1 cellular context compared by ENCODE assay signal in the genomic region with DNA sequence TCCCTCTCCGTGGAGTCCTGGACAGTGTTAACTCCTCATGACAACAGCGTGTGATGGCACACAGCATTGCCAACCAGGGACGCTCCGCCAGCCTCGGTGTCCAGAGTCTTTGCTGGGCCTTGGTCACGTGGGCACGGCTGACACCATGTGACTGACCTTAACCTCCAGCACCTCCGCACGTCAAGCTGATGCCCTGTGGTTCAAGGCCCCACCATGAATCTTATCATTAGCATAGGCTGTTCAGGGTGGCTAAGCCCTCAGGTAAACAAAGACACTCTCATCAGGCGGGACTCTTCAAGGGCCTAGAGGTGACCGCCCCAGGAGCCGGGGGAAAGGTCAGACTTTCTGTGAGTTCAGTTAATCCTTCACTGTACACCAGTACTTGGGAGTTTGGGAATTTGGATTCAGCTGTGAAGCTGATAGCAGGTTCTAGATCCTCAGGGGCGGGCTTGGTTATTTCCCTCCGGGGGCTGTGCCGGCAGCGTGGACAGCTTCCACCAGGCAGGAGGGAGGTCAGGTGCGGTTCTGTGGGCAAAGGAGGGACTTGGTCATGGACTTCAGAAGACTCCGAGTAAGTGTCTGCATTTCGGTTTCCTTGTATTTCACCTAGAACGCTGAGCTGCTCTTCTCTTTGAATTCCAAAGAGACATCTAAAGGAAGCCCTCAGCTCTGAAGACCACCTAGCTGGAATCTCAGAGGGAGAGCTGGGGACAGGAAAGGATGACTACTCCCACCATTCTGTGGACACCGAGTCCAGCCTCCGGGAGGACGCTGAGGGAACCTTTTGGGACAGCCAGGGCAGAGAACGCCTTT.
TF ChIP-seq lines count a peak whose summit lies in the region.

No MANE protein-coding gene starts in this region.

TF ChIP-seq in HepG2, 621 proteins besides CTCF, POLR2A, EP300 and RAD21 (continued from another document and continues in another):
- no peak for TF ChIP-seq ZNF562 (CRISPR knock-in tag; IDR thresholded peaks at IDR 0.05; ENCODE audit: borderline replicate concordance)
- TF ChIP-seq, protein P1, sequence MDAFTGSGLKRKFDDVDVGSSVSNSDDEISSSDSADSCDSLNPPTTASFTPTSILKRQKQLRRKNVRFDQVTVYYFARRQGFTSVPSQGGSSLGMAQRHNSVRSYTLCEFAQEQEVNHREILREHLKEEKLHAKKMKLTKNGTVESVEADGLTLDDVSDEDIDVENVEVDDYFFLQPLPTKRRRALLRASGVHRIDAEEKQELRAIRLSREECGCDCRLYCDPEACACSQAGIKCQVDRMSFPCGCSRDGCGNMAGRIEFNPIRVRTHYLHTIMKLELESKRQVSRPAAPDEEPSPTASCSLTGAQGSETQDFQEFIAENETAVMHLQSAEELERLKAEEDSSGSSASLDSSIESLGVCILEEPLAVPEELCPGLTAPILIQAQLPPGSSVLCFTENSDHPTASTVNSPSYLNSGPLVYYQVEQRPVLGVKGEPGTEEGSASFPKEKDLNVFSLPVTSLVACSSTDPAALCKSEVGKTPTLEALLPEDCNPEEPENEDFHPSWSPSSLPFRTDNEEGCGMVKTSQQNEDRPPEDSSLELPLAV (CRISPR knock-in tag; conservative IDR thresholded peaks at IDR 0.05; ENCODE audit: low read depth), result no peak
- TF ChIP-seq ZNF547 (CRISPR knock-in tag; IDR thresholded peaks at IDR 0.05), result peak; percentile 86; the same call in 1 of the 2 replicates
- TF ChIP-seq, protein P2, sequence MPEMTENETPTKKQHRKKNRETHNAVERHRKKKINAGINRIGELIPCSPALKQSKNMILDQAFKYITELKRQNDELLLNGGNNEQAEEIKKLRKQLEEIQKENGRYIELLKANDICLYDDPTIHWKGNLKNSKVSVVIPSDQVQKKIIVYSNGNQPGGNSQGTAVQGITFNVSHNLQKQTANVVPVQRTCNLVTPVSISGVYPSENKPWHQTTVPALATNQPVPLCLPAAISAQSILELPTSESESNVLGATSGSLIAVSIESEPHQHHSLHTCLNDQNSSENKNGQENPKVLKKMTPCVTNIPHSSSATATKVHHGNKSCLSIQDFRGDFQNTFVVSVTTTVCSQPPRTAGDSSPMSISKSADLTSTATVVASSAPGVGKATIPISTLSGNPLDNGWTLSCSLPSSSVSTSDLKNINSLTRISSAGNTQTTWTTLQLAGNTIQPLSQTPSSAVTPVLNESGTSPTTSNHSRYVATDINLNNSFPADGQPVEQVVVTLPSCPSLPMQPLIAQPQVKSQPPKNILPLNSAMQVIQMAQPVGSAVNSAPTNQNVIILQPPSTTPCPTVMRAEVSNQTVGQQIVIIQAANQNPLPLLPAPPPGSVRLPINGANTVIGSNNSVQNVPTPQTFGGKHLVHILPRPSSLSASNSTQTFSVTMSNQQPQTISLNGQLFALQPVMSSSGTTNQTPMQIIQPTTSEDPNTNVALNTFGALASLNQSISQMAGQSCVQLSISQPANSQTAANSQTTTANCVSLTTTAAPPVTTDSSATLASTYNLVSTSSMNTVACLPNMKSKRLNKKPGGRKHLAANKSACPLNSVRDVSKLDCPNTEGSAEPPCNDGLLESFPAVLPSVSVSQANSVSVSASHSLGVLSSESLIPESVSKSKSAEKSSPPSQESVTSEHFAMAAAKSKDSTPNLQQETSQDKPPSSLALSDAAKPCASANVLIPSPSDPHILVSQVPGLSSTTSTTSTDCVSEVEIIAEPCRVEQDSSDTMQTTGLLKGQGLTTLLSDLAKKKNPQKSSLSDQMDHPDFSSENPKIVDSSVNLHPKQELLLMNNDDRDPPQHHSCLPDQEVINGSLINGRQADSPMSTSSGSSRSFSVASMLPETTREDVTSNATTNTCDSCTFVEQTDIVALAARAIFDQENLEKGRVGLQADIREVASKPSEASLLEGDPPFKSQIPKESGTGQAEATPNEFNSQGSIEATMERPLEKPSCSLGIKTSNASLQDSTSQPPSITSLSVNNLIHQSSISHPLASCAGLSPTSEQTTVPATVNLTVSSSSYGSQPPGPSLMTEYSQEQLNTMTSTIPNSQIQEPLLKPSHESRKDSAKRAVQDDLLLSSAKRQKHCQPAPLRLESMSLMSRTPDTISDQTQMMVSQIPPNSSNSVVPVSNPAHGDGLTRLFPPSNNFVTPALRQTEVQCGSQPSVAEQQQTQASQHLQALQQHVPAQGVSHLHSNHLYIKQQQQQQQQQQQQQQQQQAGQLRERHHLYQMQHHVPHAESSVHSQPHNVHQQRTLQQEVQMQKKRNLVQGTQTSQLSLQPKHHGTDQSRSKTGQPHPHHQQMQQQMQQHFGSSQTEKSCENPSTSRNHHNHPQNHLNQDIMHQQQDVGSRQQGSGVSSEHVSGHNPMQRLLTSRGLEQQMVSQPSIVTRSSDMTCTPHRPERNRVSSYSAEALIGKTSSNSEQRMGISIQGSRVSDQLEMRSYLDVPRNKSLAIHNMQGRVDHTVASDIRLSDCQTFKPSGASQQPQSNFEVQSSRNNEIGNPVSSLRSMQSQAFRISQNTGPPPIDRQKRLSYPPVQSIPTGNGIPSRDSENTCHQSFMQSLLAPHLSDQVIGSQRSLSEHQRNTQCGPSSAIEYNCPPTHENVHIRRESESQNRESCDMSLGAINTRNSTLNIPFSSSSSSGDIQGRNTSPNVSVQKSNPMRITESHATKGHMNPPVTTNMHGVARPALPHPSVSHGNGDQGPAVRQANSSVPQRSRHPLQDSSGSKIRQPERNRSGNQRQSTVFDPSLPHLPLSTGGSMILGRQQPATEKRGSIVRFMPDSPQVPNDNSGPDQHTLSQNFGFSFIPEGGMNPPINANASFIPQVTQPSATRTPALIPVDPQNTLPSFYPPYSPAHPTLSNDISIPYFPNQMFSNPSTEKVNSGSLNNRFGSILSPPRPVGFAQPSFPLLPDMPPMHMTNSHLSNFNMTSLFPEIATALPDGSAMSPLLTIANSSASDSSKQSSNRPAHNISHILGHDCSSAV (CRISPR knock-in tag; IDR thresholded peaks at IDR 0.05; ENCODE audit: borderline replicate concordance), result 0 out of 2 replicates have a peak, but pooled peaks have one; percentile 61
- peak; percentile 95 for TF ChIP-seq ZNF160 (CRISPR knock-in tag; IDR thresholded peaks at IDR 0.05)
- no peak for TF ChIP-seq ZSCAN12 (CRISPR knock-in tag; IDR thresholded peaks at IDR 0.05)
- no peak; the same call in 1 of the 2 replicates for TF ChIP-seq NFE2L1 (CRISPR knock-in tag; IDR thresholded peaks at IDR 0.05; ENCODE audit: borderline replicate concordance)
- no peak for TF ChIP-seq U2AF2 (IDR thresholded peaks at IDR 0.05; ENCODE audit: low read depth, low read length)
- peak; percentile 99 for TF ChIP-seq NCOA1 (CRISPR knock-in tag; IDR thresholded peaks at IDR 0.05)
- TF ChIP-seq ZNF44 (CRISPR knock-in tag; IDR thresholded peaks at IDR 0.05), result peak; percentile 95; the same call in 1 of the 2 replicates
- TF ChIP-seq SRY (CRISPR knock-in tag; IDR thresholded peaks at IDR 0.05), result peak; percentile 92
- TF ChIP-seq HOXA7 (CRISPR knock-in tag; IDR thresholded peaks at IDR 0.05), result no peak
- TF ChIP-seq HMG20B (CRISPR knock-in tag; conservative IDR thresholded peaks at IDR 0.05), result peak; percentile 100
- TF ChIP-seq RBM22 (optimal IDR thresholded peaks at IDR 0.05; ENCODE audit: low read length), result no peak
- peak; percentile 67 for TF ChIP-seq ELF3 (CRISPR knock-in tag; IDR thresholded peaks at IDR 0.05)
- no peak for TF ChIP-seq NONO (IDR thresholded peaks at IDR 0.05)
- peak; percentile 99 for TF ChIP-seq NONO (CRISPR knock-in tag; conservative IDR thresholded peaks at IDR 0.05)
- no peak for TF ChIP-seq ZNF34 (CRISPR knock-in tag; IDR thresholded peaks at IDR 0.05; ENCODE audit: borderline replicate concordance)
- peak; percentile 94 for TF ChIP-seq ZSCAN25 (CRISPR knock-in tag; IDR thresholded peaks at IDR 0.05)
- peak; percentile 60; the same call in 1 of the 2 replicates for TF ChIP-seq ZNF776 (CRISPR knock-in tag; IDR thresholded peaks at IDR 0.05)
- 0 out of 2 replicates have a peak, but pooled peaks have one; percentile 33 for TF ChIP-seq ZNF24 (IDR thresholded peaks at IDR 0.05)
- peak; percentile 86 for TF ChIP-seq FOXK2 (IDR thresholded peaks at IDR 0.05)
- TF ChIP-seq, protein P3, sequence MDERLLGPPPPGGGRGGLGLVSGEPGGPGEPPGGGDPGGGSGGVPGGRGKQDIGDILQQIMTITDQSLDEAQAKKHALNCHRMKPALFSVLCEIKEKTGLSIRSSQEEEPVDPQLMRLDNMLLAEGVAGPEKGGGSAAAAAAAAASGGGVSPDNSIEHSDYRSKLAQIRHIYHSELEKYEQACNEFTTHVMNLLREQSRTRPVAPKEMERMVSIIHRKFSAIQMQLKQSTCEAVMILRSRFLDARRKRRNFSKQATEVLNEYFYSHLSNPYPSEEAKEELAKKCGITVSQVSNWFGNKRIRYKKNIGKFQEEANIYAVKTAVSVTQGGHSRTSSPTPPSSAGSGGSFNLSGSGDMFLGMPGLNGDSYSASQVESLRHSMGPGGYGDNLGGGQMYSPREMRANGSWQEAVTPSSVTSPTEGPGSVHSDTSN (CRISPR knock-in tag; IDR thresholded peaks at IDR 0.05), result peak; percentile 74
- TF ChIP-seq NFRKB (IDR thresholded peaks at IDR 0.05), result no peak
- peak; percentile 69; the same call in 1 of the 2 replicates for TF ChIP-seq GTF3A (CRISPR knock-in tag; conservative IDR thresholded peaks at IDR 0.05)
- TF ChIP-seq HNRNPLL (IDR thresholded peaks at IDR 0.05; ENCODE audit: low read depth, low read length, poor library complexity, severe bottlenecking), result no peak
- peak; percentile 99 for TF ChIP-seq ZBTB7B (CRISPR knock-in tag; IDR thresholded peaks at IDR 0.05)
- peak; percentile 89 for TF ChIP-seq ARHGAP35 (CRISPR knock-in tag; IDR thresholded peaks at IDR 0.05; ENCODE audit: borderline replicate concordance)
- TF ChIP-seq, protein P4, sequence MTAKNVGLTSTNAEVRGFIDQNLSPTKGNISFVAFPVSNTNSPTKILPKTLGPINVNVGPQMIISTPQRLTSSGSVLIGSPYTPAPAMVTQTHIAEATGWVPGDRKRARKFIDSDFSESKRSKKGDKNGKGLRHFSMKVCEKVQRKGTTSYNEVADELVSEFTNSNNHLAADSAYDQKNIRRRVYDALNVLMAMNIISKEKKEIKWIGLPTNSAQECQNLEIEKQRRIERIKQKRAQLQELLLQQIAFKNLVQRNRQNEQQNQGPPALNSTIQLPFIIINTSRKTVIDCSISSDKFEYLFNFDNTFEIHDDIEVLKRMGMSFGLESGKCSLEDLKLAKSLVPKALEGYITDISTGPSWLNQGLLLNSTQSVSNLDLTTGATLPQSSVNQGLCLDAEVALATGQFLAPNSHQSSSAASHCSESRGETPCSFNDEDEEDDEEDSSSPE (CRISPR knock-in tag; IDR thresholded peaks at IDR 0.05), result peak; percentile 94
- TF ChIP-seq ZSCAN20 (CRISPR knock-in tag; IDR thresholded peaks at IDR 0.05; ENCODE audit: borderline replicate concordance), result no peak; the same call in 1 of the 2 replicates
- TF ChIP-seq RFXANK (CRISPR knock-in tag; IDR thresholded peaks at IDR 0.05), result no peak
- peak; percentile 100 for TF ChIP-seq NR2F6 (IDR thresholded peaks at IDR 0.05)
- TF ChIP-seq NR2F6 (CRISPR knock-in tag; IDR thresholded peaks at IDR 0.05), result peak; percentile 100
- peak; percentile 99 for TF ChIP-seq ZNF746 (CRISPR knock-in tag; IDR thresholded peaks at IDR 0.05)
- peak; percentile 97 for TF ChIP-seq ZNF331 (CRISPR knock-in tag; IDR thresholded peaks at IDR 0.05)
- TF ChIP-seq, protein P5, sequence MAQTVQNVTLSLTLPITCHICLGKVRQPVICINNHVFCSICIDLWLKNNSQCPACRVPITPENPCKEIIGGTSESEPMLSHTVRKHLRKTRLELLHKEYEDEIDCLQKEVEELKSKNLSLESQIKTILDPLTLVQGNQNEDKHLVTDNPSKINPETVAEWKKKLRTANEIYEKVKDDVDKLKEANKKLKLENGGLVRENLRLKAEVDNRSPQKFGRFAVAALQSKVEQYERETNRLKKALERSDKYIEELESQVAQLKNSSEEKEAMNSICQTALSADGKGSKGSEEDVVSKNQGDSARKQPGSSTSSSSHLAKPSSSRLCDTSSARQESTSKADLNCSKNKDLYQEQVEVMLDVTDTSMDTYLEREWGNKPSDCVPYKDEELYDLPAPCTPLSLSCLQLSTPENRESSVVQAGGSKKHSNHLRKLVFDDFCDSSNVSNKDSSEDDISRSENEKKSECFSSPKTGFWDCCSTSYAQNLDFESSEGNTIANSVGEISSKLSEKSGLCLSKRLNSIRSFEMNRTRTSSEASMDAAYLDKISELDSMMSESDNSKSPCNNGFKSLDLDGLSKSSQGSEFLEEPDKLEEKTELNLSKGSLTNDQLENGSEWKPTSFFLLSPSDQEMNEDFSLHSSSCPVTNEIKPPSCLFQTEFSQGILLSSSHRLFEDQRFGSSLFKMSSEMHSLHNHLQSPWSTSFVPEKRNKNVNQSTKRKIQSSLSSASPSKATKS (CRISPR knock-in tag; IDR thresholded peaks at IDR 0.05), result 0 out of 2 replicates have a peak, but pooled peaks have one; percentile 90
- TF ChIP-seq, protein P6, sequence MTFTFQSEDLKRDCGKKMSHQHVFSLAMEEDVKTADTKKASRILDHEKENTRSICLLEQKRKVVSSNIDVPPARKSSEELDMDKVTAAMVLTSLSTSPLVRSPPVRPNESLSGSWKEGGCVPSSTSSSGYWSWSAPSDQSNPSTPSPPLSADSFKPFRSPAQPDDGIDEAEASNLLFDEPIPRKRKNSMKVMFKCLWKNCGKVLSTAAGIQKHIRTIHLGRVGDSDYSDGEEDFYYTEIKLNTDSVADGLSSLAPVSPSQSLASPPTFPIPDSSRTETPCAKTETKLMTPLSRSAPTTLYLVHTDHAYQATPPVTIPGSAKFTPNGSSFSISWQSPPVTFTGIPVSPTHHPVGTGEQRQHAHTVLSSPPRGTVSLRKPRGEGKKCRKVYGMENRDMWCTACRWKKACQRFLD (CRISPR knock-in tag; IDR thresholded peaks at IDR 0.05; ENCODE audit: borderline replicate concordance), result no peak
- TF ChIP-seq HES4 (CRISPR knock-in tag; IDR thresholded peaks at IDR 0.05; ENCODE audit: borderline replicate concordance), result 0 out of 2 replicates have a peak, but pooled peaks have one; percentile 69
- TF ChIP-seq FOXK1 (CRISPR knock-in tag; IDR thresholded peaks at IDR 0.05; ENCODE audit: borderline replicate concordance, low read depth), result peak; percentile 97
- peak; percentile 76; the same call in 1 of the 2 replicates for TF ChIP-seq WIZ (CRISPR knock-in tag; IDR thresholded peaks at IDR 0.05)
- TF ChIP-seq CBFB (CRISPR knock-in tag; IDR thresholded peaks at IDR 0.05), result peak; percentile 98
- TF ChIP-seq TBX2 (CRISPR knock-in tag; IDR thresholded peaks at IDR 0.05; ENCODE audit: borderline replicate concordance), result peak; percentile 100
- peak; percentile 77; the same call in 1 of the 2 replicates for TF ChIP-seq TSC22D2 (CRISPR knock-in tag; IDR thresholded peaks at IDR 0.05; ENCODE audit: borderline replicate concordance)
- TF ChIP-seq SMAD9 (CRISPR knock-in tag; IDR thresholded peaks at IDR 0.05), result peak; percentile 68; the same call in 1 of the 2 replicates
- 0 out of 2 replicates have a peak, but pooled peaks have one; percentile 71 for TF ChIP-seq ZNF749 (CRISPR knock-in tag; IDR thresholded peaks at IDR 0.05; ENCODE audit: borderline replicate concordance)
- TF ChIP-seq ZNF782 (CRISPR knock-in tag; IDR thresholded peaks at IDR 0.05; ENCODE audit: borderline replicate concordance), result peak; percentile 98
- TF ChIP-seq, protein P7, sequence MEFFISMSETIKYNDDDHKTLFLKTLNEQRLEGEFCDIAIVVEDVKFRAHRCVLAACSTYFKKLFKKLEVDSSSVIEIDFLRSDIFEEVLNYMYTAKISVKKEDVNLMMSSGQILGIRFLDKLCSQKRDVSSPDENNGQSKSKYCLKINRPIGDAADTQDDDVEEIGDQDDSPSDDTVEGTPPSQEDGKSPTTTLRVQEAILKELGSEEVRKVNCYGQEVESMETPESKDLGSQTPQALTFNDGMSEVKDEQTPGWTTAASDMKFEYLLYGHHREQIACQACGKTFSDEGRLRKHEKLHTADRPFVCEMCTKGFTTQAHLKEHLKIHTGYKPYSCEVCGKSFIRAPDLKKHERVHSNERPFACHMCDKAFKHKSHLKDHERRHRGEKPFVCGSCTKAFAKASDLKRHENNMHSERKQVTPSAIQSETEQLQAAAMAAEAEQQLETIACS (CRISPR knock-in tag; IDR thresholded peaks at IDR 0.05), result no peak
